In the genomic region with DNA sequence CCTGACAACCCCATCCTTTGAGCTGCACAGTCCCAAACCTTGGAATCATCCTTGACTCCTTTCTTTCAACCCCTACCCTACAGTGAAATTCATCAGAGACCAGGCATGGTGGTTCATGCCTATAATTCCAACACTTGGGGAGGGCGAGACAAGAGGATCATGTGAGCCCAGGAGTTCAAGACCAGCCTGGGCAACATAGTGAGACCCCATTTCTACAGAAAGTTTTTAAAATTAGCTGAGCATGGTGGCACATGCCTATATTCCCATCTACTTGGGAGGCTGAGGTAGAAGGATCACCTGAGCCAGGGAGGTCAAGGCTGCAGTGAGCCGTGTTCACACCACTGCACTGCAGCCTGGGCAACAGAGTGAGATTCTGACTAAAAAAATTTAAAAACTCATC, we compare ENCODE assay signal across 7 cellular contexts.
"Had no signal": no experiment of that assay in that cellular context is flagged by ENCODE, and none has a peak within 500 bp of the region (broad histone marks: within the 10 kb centered on the region; RNA-seq: fewer than 3 reads in every experiment).

No MANE protein-coding gene starts in this region.

- ATAC-seq: GM23338, HCT116 had no signal

- H3K9me3 ChIP-seq: HAP-1 had no signal

- H2AFZ ChIP-seq: GM23338 had no signal

- H3K36me3 Mint-ChIP-seq: IgD-negative memory B cell had no signal

- H3K36me3 ChIP-seq: HAP-1 had no signal

- H3K4me3 ChIP-seq: GM23338, HAP-1 had no signal

- H3K4me3 Mint-ChIP-seq: GM23338, IgD-negative memory B cell had no signal

- H3K9me3 Mint-ChIP-seq: GM23338, IgD-negative memory B cell had no signal

- DNase-seq: H7, KG1 had no signal

- H3K27me3 Mint-ChIP-seq: IgD-negative memory B cell had no signal

- H3K4me2 ChIP-seq: GM23338 had no signal

- H3K4me1 ChIP-seq: HAP-1 had no signal

- H3K27ac Mint-ChIP-seq: GM23338 had no signal

- FAIRE-seq: HTR-8/SVneo had no signal
